In the genomic region with DNA sequence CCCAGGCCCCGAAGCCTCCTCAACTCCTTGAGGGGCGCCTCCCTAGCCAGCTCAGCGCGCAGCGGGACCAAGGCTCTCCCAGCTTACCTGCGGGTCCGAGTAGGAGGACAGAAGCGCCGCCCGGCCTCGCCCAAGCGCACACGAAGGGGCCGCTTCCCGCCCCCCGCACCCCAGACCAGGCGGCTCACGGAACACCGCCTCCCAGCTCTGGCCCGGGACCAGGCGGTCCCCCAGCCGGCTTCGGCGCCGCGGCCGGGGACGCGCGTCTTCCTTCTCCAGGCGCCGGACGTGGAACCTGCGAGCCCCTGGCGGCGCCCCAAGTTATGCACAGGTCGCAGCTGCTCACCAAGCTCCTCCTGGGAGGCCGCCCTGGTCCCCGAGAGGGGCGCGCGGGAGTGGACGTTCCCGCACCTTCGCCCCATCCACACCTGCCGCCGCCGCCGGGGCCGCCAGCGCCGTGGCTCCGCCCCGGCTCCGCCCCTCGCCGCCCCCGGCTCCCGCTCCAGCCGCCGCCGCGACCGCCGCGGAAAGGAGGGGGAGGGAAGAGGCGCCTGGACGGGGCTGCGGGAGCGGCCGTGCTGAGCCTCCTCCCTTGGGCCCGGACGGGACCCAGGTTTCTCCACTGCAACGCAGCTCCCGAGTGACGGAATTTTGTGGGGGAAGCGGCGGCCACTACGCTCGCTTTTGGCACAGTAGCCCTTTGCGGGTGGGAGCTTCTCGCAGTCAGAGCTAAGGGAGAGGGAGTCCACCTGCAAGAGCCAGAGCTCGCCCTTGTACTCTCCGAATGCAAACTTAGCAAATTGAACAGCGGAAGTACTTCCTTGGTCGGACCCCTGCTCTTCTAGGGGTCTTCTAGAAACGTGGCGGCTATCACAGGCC, we compare ENCODE assay signal across 9 cellular contexts.
DNase-seq lines count a peak whose midpoint lies in the region; ATAC-seq, FAIRE-seq and TF ChIP-seq lines count a peak whose summit lies in the region.
"Had no signal": no experiment of that assay in that cellular context is flagged by ENCODE, and none has a peak within 500 bp of the region (broad histone marks: within the 10 kb centered on the region; RNA-seq: fewer than 3 reads in every experiment).

No MANE protein-coding gene starts in this region.

- peak; percentile 85 to 97 (median 92) for ATAC-seq in pancreas

- H3K4me3 ChIP-seq in HAP-1 = peak overlapping the region; percentile 33
- peak overlapping the region; percentile 37 to 57 (median 42) for H3K4me3 ChIP-seq in pancreas

- no peaks in the 10 kb centered on the region for H3K36me3 ChIP-seq in HAP-1 (replicated peaks)
- H3K36me3 ChIP-seq in pancreas = no peaks in the 10 kb centered on the region
- H3K36me3 ChIP-seq: uterus had no signal

- WGBS in pancreas, 2 donors = 0 to 1% methylated on average over 69 to 88 of the region's 88 CpGs

- no peak overlapping the region for H3K27ac ChIP-seq in pancreas
- H3K27ac ChIP-seq: uterus had no signal

- in situ Hi-C loops in HAP-1 (cut with MboI; ENCODE audit: low sequenced_read_pairs) = no loop called here

- TF ChIP-seq CTCF in pancreas (IDR thresholded peaks at IDR 0.05) = no peak

- H3K9me3 ChIP-seq in HAP-1 (no peaks in the 10 kb centered on the region), pancreas (no peaks in the 10 kb centered on the region)
- H3K9me3 ChIP-seq: uterus had no signal

- DNase-seq in DMS53 (lab: John Stamatoyannopoulos, UW) (peak; percentile 85), HAP-1 (ENCODE audit: low spot score in 2 of 2) (peak; percentile 21 to 60), NCI-H69 (lab: John Stamatoyannopoulos, UW) (peak; percentile 68), activated gamma-delta T cell (lab: John Stamatoyannopoulos, UW) (peak; percentile 22), germinal center (ENCODE audit: low spot score) (peak; percentile 48), pancreas (peak; percentile 30 to 85 (median 53)), NCI-H2171 (lab: John Stamatoyannopoulos, UW) (no peak), NCI-H1092 (lab: John Stamatoyannopoulos, UW) (no peak)

- H3K27me3 ChIP-seq in HAP-1 (ENCODE audit: low read depth) (peaks cover 64% of the 10 kb centered on the region), pancreas (peaks cover 11 to 45% (median 34%) of the 10 kb centered on the region in 4 donors)

- FAIRE-seq in pancreas (lab: Jason Lieb, UNC) = no peak

- intact Hi-C loops in pancreas (cut with DNase I) = no loop called here

- H3K4me1 ChIP-seq in HAP-1 (no peaks in the 10 kb centered on the region), pancreas (peaks cover 0 to 6% (median 5%) of the 10 kb centered on the region in 3 donors)

Comparison
In these comparisons a context has a peak if more than half of its experiments do, and no peak if none do; other contexts are left out.
1. DNase-seq: peak in DMS53 (single experiment), HAP-1 (2 of 2), NCI-H69 (single experiment), activated gamma-delta T cell (single experiment), germinal center (single experiment) and pancreas (6 of 6); none in NCI-H2171 (single experiment) and NCI-H1092 (single experiment).